20 cellular contexts compared by ENCODE assay signal in the genomic region with DNA sequence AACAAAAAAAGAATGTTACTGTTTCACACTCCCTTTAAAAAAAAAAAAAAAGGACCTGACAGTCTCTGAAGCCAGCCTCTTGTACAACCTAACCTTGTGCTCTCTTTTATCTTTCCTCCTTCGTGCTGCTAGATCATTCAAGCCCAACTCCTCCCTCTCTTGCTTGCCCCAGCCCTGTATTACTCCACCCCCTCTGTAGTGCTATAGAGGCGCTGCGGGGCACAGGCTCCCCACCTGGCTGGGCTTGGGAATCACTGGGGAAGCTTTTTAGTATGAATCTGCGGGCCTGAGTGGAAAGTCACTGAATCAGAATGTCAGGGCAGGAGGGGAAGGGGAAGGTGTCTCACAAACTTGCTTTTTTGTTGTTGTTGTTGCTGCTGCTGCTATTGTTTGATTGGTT.
DNase-seq lines count a peak whose midpoint lies in the region; ATAC-seq and TF ChIP-seq lines count a peak whose summit lies in the region.
"Had no signal": no experiment of that assay in that cellular context is flagged by ENCODE, and none has a peak within 500 bp of the region (broad histone marks: within the 10 kb centered on the region; RNA-seq: fewer than 3 reads in every experiment).

No MANE protein-coding gene starts in this region.

- H3K4me1 ChIP-seq in foreskin keratinocyte (no peaks in the 10 kb centered on the region), trophoblast cell (ENCODE audit: control insufficient read depth in 1 of 2, insufficient read depth in 2 of 2, low read length in 2 of 2) (peaks cover 0 to 3% of the 10 kb centered on the region in 2 experiments)
- H3K4me1 ChIP-seq: lower lobe of right lung, upper lobe of left lung had no signal

- H4K8ac ChIP-seq in trophoblast cell (ENCODE audit: low read depth, low read length) = no peak overlapping the region

- H2BK120ac ChIP-seq in trophoblast cell (ENCODE audit: insufficient read depth, low read length, poor library complexity) = no peak overlapping the region

- no peak overlapping the region for H2AK5ac ChIP-seq in trophoblast cell (ENCODE audit: low read length)

- no peak overlapping the region for H3K14ac ChIP-seq in trophoblast cell (ENCODE audit: low read length)

- H4K12ac ChIP-seq in trophoblast cell (ENCODE audit: low read depth, low read length) = no peak overlapping the region

- no peak overlapping the region for H3K4ac ChIP-seq in trophoblast cell (ENCODE audit: low read depth, low read length)

- WGBS in trophoblast cell (ENCODE audit: extremely low coverage, insufficient coverage, insufficient read length) = no CpG with 5 or more reads among the region's 4 CpGs

- H2AFZ ChIP-seq in trophoblast cell (ENCODE audit: insufficient read depth, low read length, poor library complexity) = no peak overlapping the region

- no peak overlapping the region for H3K27ac ChIP-seq in foreskin keratinocyte
- H3K27ac ChIP-seq in trophoblast cell (ENCODE audit: low read depth, low read length) = no peak overlapping the region
- H3K27ac ChIP-seq: 22Rv1, lower lobe of right lung, upper lobe of left lung had no signal

- peak; percentile 77 for ATAC-seq in foreskin keratinocyte
- ATAC-seq: lower lobe of right lung; natural killer cell treated with Interleukin-12 subunit alpha and Interleukin-12 subunit beta and Interleukin-15 and Interleukin-18, amount 100 ng/mL, for 72 hours; sciatic nerve had no signal

- H3K79me1 ChIP-seq in trophoblast cell (ENCODE audit: low read length) = no peaks in the 10 kb centered on the region

- H2BK5ac ChIP-seq in trophoblast cell (ENCODE audit: low read depth, low read length, poor library complexity) = no peak overlapping the region

- H3K27me3 ChIP-seq in foreskin keratinocyte (no peaks in the 10 kb centered on the region), trophoblast cell (ENCODE audit: insufficient read depth, low read length) (no peaks in the 10 kb centered on the region)
- H3K27me3 ChIP-seq: upper lobe of left lung had no signal

- peak; percentile 23 for DNase-seq in DMS 273 (lab: John Stamatoyannopoulos, UW; ENCODE audit: unreplicated experiment)
- DNase-seq in DMS 273 treated with DMSO at 0.1 percent for 48 hours (lab: John Stamatoyannopoulos, UW) = no peak
- DNase-seq in NCI-H82 (lab: John Stamatoyannopoulos, UW) = peak; percentile 60
- peak in 1 of 2 donors; percentile 49 for DNase-seq in foreskin keratinocyte
- peak; percentile 20 for DNase-seq in trophoblast cell
- DNase-seq in mucosa of gallbladder (ENCODE audit: low spot score) = no peak
- DNase-seq in ureter (ENCODE audit: low spot score) = no peak
- DNase-seq in nucleus accumbens (lab: John Stamatoyannopoulos, UW) = no peak
- DNase-seq: activated CD4-positive, alpha-beta T cell treated with anti-CD3 and anti-CD28 coated beads for 48 hours; activated naive CD8-positive, alpha-beta T cell treated with anti-CD3 and anti-CD28 coated beads, Interleukin-2, amount 10 ng/mL, durations not matched to agents 7 days and 5 days; erythroblast; head of caudate nucleus; lower lobe of right lung; NCI-H1048; NCI-H524 treated with DMSO at 0.1 percent for 48 hours; stimulated activated CD4-positive, alpha-beta T cell treated with anti-CD3 and anti-CD28 coated beads, Interleukin-2, amount 100 ng/mL, for 48 hours; upper lobe of left lung had no signal

- no peak overlapping the region for H2BK12ac ChIP-seq in trophoblast cell (ENCODE audit: low read length)

- H3K23ac ChIP-seq in trophoblast cell (ENCODE audit: low read length) = no peak overlapping the region

- H3K4me3 ChIP-seq in trophoblast cell (ENCODE audit: low read depth, low read length) = no peak overlapping the region
- H3K4me3 ChIP-seq: lower lobe of right lung, upper lobe of left lung had no signal

- H3K4me2 ChIP-seq in trophoblast cell (ENCODE audit: low read length) = no peak overlapping the region

- peak; percentile 29 for TF ChIP-seq CTCF in foreskin keratinocyte (conservative IDR thresholded peaks at IDR 0.05)

- H3K36me3 ChIP-seq in trophoblast cell (ENCODE audit: control insufficient read depth in 1 of 2, insufficient read depth in 2 of 2, low read length in 2 of 2) = no peaks in the 10 kb centered on the region
- H3K36me3 ChIP-seq: lower lobe of right lung, upper lobe of left lung had no signal

- no peaks in the 10 kb centered on the region for H3K79me2 ChIP-seq in trophoblast cell (ENCODE audit: control insufficient read depth, insufficient read depth, low read length, poor library complexity)

- peaks cover under 1% of the 10 kb centered on the region for H3K9me3 ChIP-seq in trophoblast cell (ENCODE audit: insufficient read depth, low read depth, low read length)

- H3K18ac ChIP-seq in trophoblast cell (ENCODE audit: low read length) = no peak overlapping the region

- no peak overlapping the region for H4K91ac ChIP-seq in trophoblast cell (ENCODE audit: low read depth, low read length)

- no peak overlapping the region for H3K9ac ChIP-seq in trophoblast cell (ENCODE audit: low read length)

Comparison
In these comparisons a context has a peak if more than half of its experiments do, and no peak if none do; other contexts are left out.
1. DNase-seq: peak in DMS 273 (single experiment), NCI-H82 (single experiment) and trophoblast cell (2 of 2); none in DMS 273 treated with DMSO at 0.1 percent for 48 hours (single experiment), mucosa of gallbladder (single experiment), ureter (single experiment) and nucleus accumbens (0 of 56).